In genomic region chr10:72291019-72291532, GRCh38 we compare ENCODE assay signal across 13 cellular contexts. TPM values are rescaled to one million over a fixed set of nuclear protein-coding genes. Genes with fewer than 3 reads are reported as not detected.
A peak's percentile ranks its signal among the peaks of the same experiment; 100 is the strongest.
DNase-seq lines count a peak whose midpoint lies in the region; ATAC-seq lines count a peak whose summit lies in the region.
"Had no signal": no experiment of that assay in that cellular context is flagged by ENCODE, and none has a peak within 500 bp of the region (broad histone marks: within the 10 kb centered on the region; RNA-seq: fewer than 3 reads in every experiment).

No MANE protein-coding gene starts in this region.

- no peaks in the 10 kb centered on the region for H3K9me3 Mint-ChIP-seq in activated CD4-positive, alpha-beta memory T cell treated with anti-CD3 and anti-CD28 coated beads for 36 hours
- H3K9me3 Mint-ChIP-seq: mesothelial cell of epicardium had no signal

- no peak overlapping the region for H3K4me3 Mint-ChIP-seq in activated CD4-positive, alpha-beta memory T cell treated with anti-CD3 and anti-CD28 coated beads for 36 hours
- H3K4me3 Mint-ChIP-seq: mesothelial cell of epicardium had no signal

- intact Hi-C loops in activated CD4-positive, alpha-beta memory T cell treated with anti-CD3 and anti-CD28 coated beads for 36 hours (cut with micrococcal nuclease): no loop called here
- intact Hi-C loops in left colon (cut with DNase I, micrococcal nuclease): no loop called here

- H3K4me1 Mint-ChIP-seq in activated CD4-positive, alpha-beta memory T cell treated with anti-CD3 and anti-CD28 coated beads for 36 hours (ENCODE audit: low read depth): peaks cover 65% of the 10 kb centered on the region

- CTCF ChIA-PET in activated CD4-positive, alpha-beta memory T cell treated with anti-CD3 and anti-CD28 coated beads for 36 hours (lab: Charles Lee): interaction anchor here (0.8 to 6.6 kb wide), 11 partner anchors 11 to 165 kb away, joined by 3 to 64 read pairs (median 6); partner anchors contain the start of gene DDIT4

- DNase-seq in GF-D8 (lab: John Stamatoyannopoulos, UW) (peak; percentile 21), M059J (ENCODE audit: low read depth) (peak; percentile 43), left colon (no peak), NCI-H1436 (lab: John Stamatoyannopoulos, UW) (no peak), NCI-H1092 (lab: John Stamatoyannopoulos, UW) (no peak)
- DNase-seq in activated CD4-positive, alpha-beta memory T cell treated with anti-CD3 and anti-CD28 coated beads for 36 hours: peak; percentile 74
- DNase-seq: DMS79 treated with DMSO at 0.1 percent for 48 hours, NCI-H1048, NCI-H748 treated with DMSO at 0.1 percent for 48 hours, posterior cingulate gyrus, substantia nigra had no signal

- H3K36me3 Mint-ChIP-seq in activated CD4-positive, alpha-beta memory T cell treated with anti-CD3 and anti-CD28 coated beads for 36 hours: peaks cover 4% of the 10 kb centered on the region
- H3K36me3 Mint-ChIP-seq: mesothelial cell of epicardium had no signal

- ATAC-seq in left colon (peak; percentile 34), GM18867 (IDR thresholded peaks at IDR 0.05; ENCODE audit: unreplicated experiment) (no peak)

- POLR2A ChIA-PET in activated CD4-positive, alpha-beta memory T cell treated with anti-CD3 and anti-CD28 coated beads for 36 hours (lab: Charles Lee): interaction anchor here (0.6 to 10.6 kb wide), 13 partner anchors 13 to 399 kb away, joined by 3 to 263 read pairs (median 9); partner anchors contain the start of genes ANAPC16, ASCC1 and DDIT4

- H3K27ac Mint-ChIP-seq in activated CD4-positive, alpha-beta memory T cell treated with anti-CD3 and anti-CD28 coated beads for 36 hours: peak overlapping the region; percentile 100
- H3K27ac Mint-ChIP-seq: mesothelial cell of epicardium had no signal

- H3K27me3 Mint-ChIP-seq in activated CD4-positive, alpha-beta memory T cell treated with anti-CD3 and anti-CD28 coated beads for 36 hours: no peaks in the 10 kb centered on the region

RNA-seq across cellular contexts. Expression of gene DDIT4, which starts 17.4 kb away (rescaled TPM):
- 42.5 and 56.8 TPM in 2 replicates for total RNA-seq in M059J (2014; rRNA removed; shearing (Covaris generic))
- total RNA-seq in activated CD4-positive, alpha-beta memory T cell treated with anti-CD3 and anti-CD28 coated beads for 36 hours: 100 to 1,000 TPM; 637 TPM
- total RNA-seq in left colon: 100 to 1,000 TPM in 1 of 2 donors, 10 to 100 TPM in 1; 60.1 to 210 TPM

Comparison
In these comparisons a context has a peak if more than half of its experiments do, and no peak if none do; other contexts are left out.
1. DNase-seq: peak in GF-D8 (single experiment), M059J (single experiment) and activated CD4-positive, alpha-beta memory T cell treated with anti-CD3 and anti-CD28 coated beads for 36 hours (single experiment); none in left colon (0 of 2), NCI-H1436 (single experiment) and NCI-H1092 (single experiment).